In the genomic region with DNA sequence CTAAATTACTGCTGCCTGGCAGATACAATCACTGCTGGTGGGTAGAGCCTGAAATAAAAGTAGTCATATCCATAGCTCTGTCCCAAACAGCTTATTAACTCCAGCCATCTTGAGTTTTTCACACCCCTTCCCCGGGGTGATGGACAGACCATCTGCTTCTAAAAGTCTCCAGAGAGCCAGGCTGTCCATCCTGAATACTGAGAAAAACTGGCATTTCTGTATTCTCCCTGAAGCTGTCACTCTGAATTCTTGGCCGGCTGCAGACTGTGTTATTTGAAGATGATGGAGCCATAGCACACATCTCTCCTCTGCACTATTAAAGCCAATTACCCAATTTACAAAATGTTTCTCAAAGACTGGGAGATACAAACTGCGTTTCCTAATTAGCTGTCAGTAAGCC, we compare ENCODE assay signal across 21 cellular contexts.
"Had no signal": no experiment of that assay in that cellular context is flagged by ENCODE, and none has a peak within 500 bp of the region (broad histone marks: within the 10 kb centered on the region; RNA-seq: fewer than 3 reads in every experiment).

No MANE protein-coding gene starts in this region.

- H3K9me3 Mint-ChIP-seq: mesothelial cell of epicardium, natural killer cell, nephron progenitor cell, neural progenitor cell had no signal

- H3K4me1 Mint-ChIP-seq: mesothelial cell of epicardium; naive B cell; nephron progenitor cell; neural progenitor cell; stimulated activated memory B cell treated with anti-CD40 and anti-IgM and Interleukin-4, amounts not matched to agents 10 μg/mL and 1 μg/mL and 100 μg/mL, for 72 hours; stimulated activated naive CD8-positive, alpha-beta T cell treated with anti-CD3 and anti-CD28 coated beads, Interleukin-15, amount 100 ng/mL, for 72 hours had no signal

- H3K36me3 Mint-ChIP-seq: mesothelial cell of epicardium; naive B cell; natural killer cell; neural progenitor cell; stimulated activated memory B cell treated with anti-CD40 and anti-IgM and Interleukin-4, amounts not matched to agents 10 μg/mL and 1 μg/mL and 100 μg/mL, for 72 hours had no signal

- H3K27ac Mint-ChIP-seq: mesothelial cell of epicardium; naive B cell; natural killer cell; neural progenitor cell; progenitor cell of endocrine pancreas; stimulated activated memory B cell treated with anti-CD40 and anti-IgM and Interleukin-4, amounts not matched to agents 10 μg/mL and 1 μg/mL and 100 μg/mL, for 72 hours had no signal

- DNase-seq: islet precursor cell; left ventricle myocardium inferior; mesendoderm; naive B cell; natural killer cell; nephron progenitor cell; occipital lobe; right lobe of liver; stimulated activated CD4-positive, alpha-beta T cell treated with anti-CD3 and anti-CD28 coated beads, Interleukin-1b, Interleukin-23, amount 100 ng/mL, for 48 hours; stimulated activated CD4-positive, alpha-beta T cell treated with anti-CD3 and anti-CD28 coated beads, Interleukin-2, amount 100 ng/mL, for 48 hours; stimulated activated CD4-positive, alpha-beta T cell treated with anti-CD3 and anti-CD28 coated beads, Interleukin-4, amount 100 ng/mL, for 4 hours; stimulated activated CD8-positive, alpha-beta memory T cell treated with anti-CD3 and anti-CD28 coated beads, Interleukin-4, amount 100 ng/mL, for 48 hours; stimulated activated naive CD4-positive, alpha-beta T cell treated with Interleukin-2 at 50 U/mL for 16 hours; stimulated activated naive CD8-positive, alpha-beta T cell treated with anti-CD3 and anti-CD28 coated beads, Interleukin-15, amount 100 ng/mL, for 72 hours; substantia nigra; transverse colon; upper lobe of left lung had no signal

- ATAC-seq: natural killer cell; right lobe of liver; stimulated activated memory B cell treated with anti-CD40 and anti-IgM and Interleukin-4, amounts not matched to agents 10 μg/mL and 1 μg/mL and 100 μg/mL, for 72 hours; stimulated activated naive CD8-positive, alpha-beta T cell treated with anti-CD3 and anti-CD28 coated beads, Interleukin-15, amount 100 ng/mL, for 72 hours had no signal

- H3K4me3 Mint-ChIP-seq: mesothelial cell of epicardium; naive B cell; natural killer cell; nephron progenitor cell; neural progenitor cell; stimulated activated memory B cell treated with anti-CD40 and anti-IgM and Interleukin-4, amounts not matched to agents 10 μg/mL and 1 μg/mL and 100 μg/mL, for 72 hours; stimulated activated naive CD8-positive, alpha-beta T cell treated with anti-CD3 and anti-CD28 coated beads, Interleukin-15, amount 100 ng/mL, for 72 hours had no signal
